8 cellular contexts compared by ENCODE assay signal in genomic region chr7:85023066-85023687, GRCh38.
A peak's percentile ranks its signal among the peaks of the same experiment; 100 is the strongest.
DNase-seq lines count a peak whose midpoint lies in the region; ATAC-seq and TF ChIP-seq lines count a peak whose summit lies in the region.

No MANE protein-coding gene starts in this region.

- no peaks in the 10 kb centered on the region for H3K9me3 Mint-ChIP-seq in CD14-positive monocyte

- H3K4me3 ChIP-seq in GM06990 (replicated peaks; ENCODE audit: low read depth, low read length) (no peak overlapping the region), cardiac fibroblast (replicated peaks in 1 of 2; ENCODE audit: low read depth in 2 of 2, low read length in 2 of 2) (no peak overlapping the region)

- no peaks in the 10 kb centered on the region for H3K36me3 ChIP-seq in GM06990 (ENCODE audit: control insufficient read depth, insufficient read depth, low read length)

- no peak overlapping the region for H3K4me3 Mint-ChIP-seq in CD14-positive monocyte

- H3K27me3 ChIP-seq in GM06990 (replicated peaks; ENCODE audit: control insufficient read depth, insufficient read depth, low read length), result no peaks in the 10 kb centered on the region

- DNase-seq in CD14-positive monocyte (ENCODE audit: low spot score) (no peak), GM06990 (ENCODE audit: extremely low read depth, insufficient read length) (no peak), NCI-H526 (lab: John Stamatoyannopoulos, UW) (peak; percentile 26 to 61), cardiac fibroblast (ENCODE audit: low read depth in 2 of 2) (peak; percentile 69 to 74), lung microvascular endothelial cell (ENCODE audit: low read depth in 2 of 2) (peak; percentile 64 to 77)
- DNase-seq in activated naive CD4-positive, alpha-beta T cell treated with Interleukin-2 at 50 U/mL for 16 hours, result no peak

- TF ChIP-seq CTCF in CD14-positive monocyte (IDR thresholded peaks at IDR 0.05) (peak; percentile 78), GM06990 (IDR thresholded peaks at IDR 0.05; ENCODE audit: insufficient read depth, low read length, poor library complexity, severe bottlenecking) (peak; percentile 43), cardiac fibroblast (IDR thresholded peaks at IDR 0.05; ENCODE audit: low read depth, low read length) (peak; percentile 32)

- H3K36me3 Mint-ChIP-seq in CD14-positive monocyte, result no peaks in the 10 kb centered on the region

- intact Hi-C loops in CD14-positive monocyte (cut with micrococcal nuclease), result loop anchor here in 1 of 2 donors (5.0 kb wide), 1 partner anchor 1046 kb away; no protein-coding TSS in a partner anchor

- H3K4me1 Mint-ChIP-seq in CD14-positive monocyte, result no peaks in the 10 kb centered on the region

- peaks cover 0 to 3% (median 0%) of the 10 kb centered on the region in 3 donors for H3K27me3 Mint-ChIP-seq in CD14-positive monocyte (ENCODE audit: low read depth in 3 of 3)

- no peak for ATAC-seq in HG03159 (IDR thresholded peaks at IDR 0.05; ENCODE audit: unreplicated experiment)
- no peak for ATAC-seq in GM18873 (IDR thresholded peaks at IDR 0.05; ENCODE audit: low FRiP score, unreplicated experiment)

- H3K27ac Mint-ChIP-seq in CD14-positive monocyte, result no peak overlapping the region

Comparison
In these comparisons a context has a peak if more than half of its experiments do, and no peak if none do; other contexts are left out.
1. DNase-seq: peak in NCI-H526 (2 of 2), cardiac fibroblast (2 of 2) and lung microvascular endothelial cell (2 of 2); none in CD14-positive monocyte (single experiment), GM06990 (single experiment) and activated naive CD4-positive, alpha-beta T cell treated with Interleukin-2 at 50 U/mL for 16 hours (single experiment).
2. Peak in every context shown above with its lines, with median percentiles within 50 percentile points of each other: CTCF ChIP-seq.